In the genomic region with DNA sequence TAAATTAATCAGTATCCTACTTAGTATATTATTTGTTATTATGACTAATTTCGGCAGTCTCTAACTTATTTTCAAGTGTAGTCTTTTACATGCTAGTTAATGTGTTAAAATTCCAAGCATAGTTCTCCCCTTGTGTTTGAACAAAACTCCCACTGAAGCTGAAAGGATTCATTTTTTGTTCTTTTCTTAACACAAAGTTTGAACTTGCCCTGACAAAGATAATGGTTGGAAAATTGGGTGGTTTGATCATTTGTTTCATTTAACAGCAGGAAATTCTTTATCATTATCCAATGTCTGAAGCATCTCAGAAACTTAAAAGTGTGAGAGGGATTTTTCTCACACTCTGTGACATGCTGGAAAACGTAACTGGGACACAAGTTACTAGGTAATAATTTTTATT, we compare ENCODE assay signal across 2 cellular contexts.
TF ChIP-seq lines count a peak whose summit lies in the region.

No MANE protein-coding gene starts in this region.

TF ChIP-seq in IMR-90, 13 proteins besides CTCF, POLR2A, EP300 and RAD21 (continued from another document):
- TF ChIP-seq, protein P1, sequence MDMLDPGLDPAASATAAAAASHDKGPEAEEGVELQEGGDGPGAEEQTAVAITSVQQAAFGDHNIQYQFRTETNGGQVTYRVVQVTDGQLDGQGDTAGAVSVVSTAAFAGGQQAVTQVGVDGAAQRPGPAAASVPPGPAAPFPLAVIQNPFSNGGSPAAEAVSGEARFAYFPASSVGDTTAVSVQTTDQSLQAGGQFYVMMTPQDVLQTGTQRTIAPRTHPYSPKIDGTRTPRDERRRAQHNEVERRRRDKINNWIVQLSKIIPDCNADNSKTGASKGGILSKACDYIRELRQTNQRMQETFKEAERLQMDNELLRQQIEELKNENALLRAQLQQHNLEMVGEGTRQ (IDR thresholded peaks at IDR 0.05; ENCODE audit: low read depth, low read length), result no peak
- TF ChIP-seq ELK1 (IDR thresholded peaks at IDR 0.05; ENCODE audit: borderline replicate concordance, low read depth, low read length) (no peak), BHLHE40 (IDR thresholded peaks at IDR 0.05; ENCODE audit: low read depth, low read length) (no peak), MAFK (IDR thresholded peaks at IDR 0.05; ENCODE audit: low read depth, low read length) (no peak), CEBPB (IDR thresholded peaks at IDR 0.05; ENCODE audit: low read depth, low read length) (no peak), RCOR1 (IDR thresholded peaks at IDR 0.05; ENCODE audit: insufficient replicate concordance, low read length) (no peak), FOS (IDR thresholded peaks at IDR 0.05; ENCODE audit: low read depth, low read length) (no peak), MXI1 (IDR thresholded peaks at IDR 0.05; ENCODE audit: borderline replicate concordance, low read depth, low read length) (no peak), SMC3 (IDR thresholded peaks at IDR 0.05; ENCODE audit: low read depth, low read length) (no peak), RFX5 (IDR thresholded peaks at IDR 0.05; ENCODE audit: low read depth, low read length) (no peak)

TF ChIP-seq in SK-N-SH treated with all-trans-retinoic acid at 6 μM for 48 hours, 23 proteins besides CTCF, POLR2A, EP300 and RAD21 (continued from another document):
- no peak for TF ChIP-seq POU6F1 (CRISPR knock-in tag; IDR thresholded peaks at IDR 0.05; ENCODE audit: borderline replicate concordance, low read depth)
- TF ChIP-seq ZNF565 (CRISPR knock-in tag; conservative IDR thresholded peaks at IDR 0.05; ENCODE audit: low read depth), result no peak
- TF ChIP-seq, protein P2, sequence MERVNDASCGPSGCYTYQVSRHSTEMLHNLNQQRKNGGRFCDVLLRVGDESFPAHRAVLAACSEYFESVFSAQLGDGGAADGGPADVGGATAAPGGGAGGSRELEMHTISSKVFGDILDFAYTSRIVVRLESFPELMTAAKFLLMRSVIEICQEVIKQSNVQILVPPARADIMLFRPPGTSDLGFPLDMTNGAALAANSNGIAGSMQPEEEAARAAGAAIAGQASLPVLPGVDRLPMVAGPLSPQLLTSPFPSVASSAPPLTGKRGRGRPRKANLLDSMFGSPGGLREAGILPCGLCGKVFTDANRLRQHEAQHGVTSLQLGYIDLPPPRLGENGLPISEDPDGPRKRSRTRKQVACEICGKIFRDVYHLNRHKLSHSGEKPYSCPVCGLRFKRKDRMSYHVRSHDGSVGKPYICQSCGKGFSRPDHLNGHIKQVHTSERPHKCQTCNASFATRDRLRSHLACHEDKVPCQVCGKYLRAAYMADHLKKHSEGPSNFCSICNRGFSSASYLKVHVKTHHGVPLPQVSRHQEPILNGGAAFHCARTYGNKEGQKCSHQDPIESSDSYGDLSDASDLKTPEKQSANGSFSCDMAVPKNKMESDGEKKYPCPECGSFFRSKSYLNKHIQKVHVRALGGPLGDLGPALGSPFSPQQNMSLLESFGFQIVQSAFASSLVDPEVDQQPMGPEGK (CRISPR knock-in tag; IDR thresholded peaks at IDR 0.05; ENCODE audit: borderline replicate concordance), result no peak
